In the genomic region with DNA sequence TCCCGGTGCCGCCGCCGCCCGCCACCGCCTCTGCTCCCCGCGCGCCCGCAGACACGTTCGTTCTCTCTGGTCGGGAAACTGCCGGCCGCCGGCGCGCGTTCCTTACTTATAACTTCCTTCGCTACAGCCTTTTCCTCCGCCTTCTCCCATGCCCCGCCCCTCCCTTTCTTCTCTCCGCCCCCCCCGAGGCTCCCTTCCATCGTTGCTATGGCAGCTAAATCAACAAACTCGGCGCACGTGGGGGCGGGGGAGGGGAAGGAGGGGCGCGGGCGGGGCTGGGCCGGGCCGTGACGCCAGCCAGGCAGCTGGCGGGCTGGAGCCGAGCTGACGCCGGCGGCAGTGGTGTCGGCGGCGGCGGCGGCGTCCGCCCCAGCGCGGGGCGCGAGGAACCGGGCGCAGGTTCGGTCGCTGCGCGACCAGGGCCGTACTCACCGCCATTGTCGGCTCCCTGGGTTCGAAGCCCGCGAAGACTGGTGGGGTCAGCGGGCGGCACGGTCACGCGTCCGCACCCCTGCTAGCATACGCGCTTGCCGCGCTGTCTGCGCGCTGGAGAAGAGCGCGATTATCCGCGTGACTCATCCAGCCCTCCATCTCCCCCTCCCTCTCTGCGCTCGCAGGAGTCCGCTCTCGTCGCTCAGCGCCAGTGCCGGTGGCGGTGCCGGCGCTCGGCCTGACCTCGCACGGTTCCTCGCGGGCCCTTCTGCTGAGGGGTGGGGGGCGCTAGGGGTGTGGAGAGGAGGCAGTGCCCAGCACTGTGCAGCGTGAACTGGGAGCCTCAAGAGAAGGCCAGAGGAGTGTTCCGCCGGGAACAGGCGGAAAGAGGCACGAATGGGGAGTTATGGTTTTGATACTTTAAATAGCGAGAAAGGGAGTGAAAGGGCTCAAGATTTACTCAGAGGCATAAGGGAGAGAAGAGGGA, we compare ENCODE assay signal across 8 cellular contexts. TPM values are rescaled to one million over a fixed set of nuclear protein-coding genes. Genes with fewer than 3 reads are reported as not detected.
DNase-seq lines count a peak whose midpoint lies in the region; ATAC-seq and TF ChIP-seq lines count a peak whose summit lies in the region.

KLF4 (minus strand) TSS at position 83 of the 919 bp plus-strand sequence. CDS start 597 bp downstream, outside the sequence.

- DNase-seq in DMS 273 (lab: John Stamatoyannopoulos, UW; ENCODE audit: unreplicated experiment) = peak; percentile 94
- DNase-seq in SHP77 (lab: John Stamatoyannopoulos, UW) = peak; percentile 75 to 85
- peak in 1 of 2 donors; percentile 63 for DNase-seq in activated naive CD4-positive, alpha-beta T cell treated with anti-CD3 and anti-CD28 coated beads, Interleukin-2, amount 50 U/mL, for 72 hours (ENCODE audit: low spot score in 2 of 2)
- DNase-seq in globus pallidus (ENCODE audit: low spot score) = peak; percentile 86
- peak; percentile 95 for DNase-seq in neuronal stem cell (ENCODE audit: low spot score)

- no peak within 1 kb of the TSS for H3K27ac Mint-ChIP-seq in activated naive CD4-positive, alpha-beta T cell treated with anti-CD3 and anti-CD28 coated beads, Interleukin-2, amount 50 U/mL, for 72 hours

- no CpG with 5 or more reads among the region's 101 CpGs for WGBS in neuronal stem cell (ENCODE audit: extremely low coverage in 2 of 2, insufficient read length in 2 of 2, insufficient replicate concordance in 1 of 2), 2 donors

- no peak within 1 kb of the TSS for H3K4me3 ChIP-seq in KMS-11 (IDR thresholded peaks at IDR 0.05; ENCODE audit: insufficient read depth, low read depth, low read length)
- H3K4me3 ChIP-seq in neuronal stem cell (ENCODE audit: low read length in 2 of 2) = peak within 1 kb of the TSS; percentile 48 to 90
- H3K4me3 ChIP-seq in subcutaneous abdominal adipose tissue (ENCODE audit: low read depth in 1 of 5, low read length in 5 of 5) = peak within 1 kb of the TSS; percentile 81 to 100 (median 89)

- H3K36me3 ChIP-seq in KMS-11 (ENCODE audit: insufficient read depth) = no peaks in the 10 kb centered on the region
- no peaks in the 10 kb centered on the region for H3K36me3 ChIP-seq in neuronal stem cell (replicated peaks in 1 of 2; ENCODE audit: control insufficient read depth in 2 of 2, insufficient read depth in 2 of 2, low read length in 2 of 2)
- peaks cover 12 to 30% (median 26%) of the 10 kb centered on the region in 5 donors for H3K36me3 ChIP-seq in subcutaneous abdominal adipose tissue (ENCODE audit: control insufficient read depth in 5 of 5, insufficient read depth in 5 of 5, low read length in 5 of 5)

- no peak within 1 kb of the TSS for H4K8ac ChIP-seq in neuronal stem cell (ENCODE audit: low read depth, low read length)

- H3K27me3 ChIP-seq in KMS-11 (ENCODE audit: insufficient read depth, low read depth) = no peaks in the 10 kb centered on the region
- peaks cover 25 to 82% (median 58%) of the 10 kb centered on the region in 3 experiments for H3K27me3 ChIP-seq in neuronal stem cell (ENCODE audit: control insufficient read depth in 3 of 3, insufficient read depth in 3 of 3, low read depth in 1 of 3, low read length in 3 of 3)
- H3K27me3 ChIP-seq in subcutaneous abdominal adipose tissue (ENCODE audit: control insufficient read depth in 5 of 5, insufficient read depth in 4 of 5, low read length in 5 of 5) = peaks cover 0 to 3% (median 0%) of the 10 kb centered on the region in 5 donors

- peak within 1 kb of the TSS; percentile 87 for H2BK15ac ChIP-seq in neuronal stem cell (ENCODE audit: low read length)

- no peak within 1 kb of the TSS for H2BK12ac ChIP-seq in neuronal stem cell (ENCODE audit: low read length)

- H2AFZ ChIP-seq in KMS-11 (ENCODE audit: low read depth) (peak within 1 kb of the TSS; percentile 96), neuronal stem cell (ENCODE audit: low read length) (peak within 1 kb of the TSS; percentile 95)

- H3K23ac ChIP-seq in neuronal stem cell (ENCODE audit: low read depth, low read length, poor library complexity) = peak within 1 kb of the TSS; percentile 89

- H4K20me1 ChIP-seq in KMS-11 (ENCODE audit: insufficient read depth) = no peaks in the 10 kb centered on the region

- H3K9me3 Mint-ChIP-seq in activated naive CD4-positive, alpha-beta T cell treated with anti-CD3 and anti-CD28 coated beads, Interleukin-2, amount 50 U/mL, for 72 hours = no peaks in the 10 kb centered on the region

- peaks cover 12 to 17% of the 10 kb centered on the region in 2 donors for H3K36me3 Mint-ChIP-seq in activated naive CD4-positive, alpha-beta T cell treated with anti-CD3 and anti-CD28 coated beads, Interleukin-2, amount 50 U/mL, for 72 hours

- H3K4me1 ChIP-seq in KMS-11 (ENCODE audit: low read depth, poor library complexity, severe bottlenecking) (no peaks in the 10 kb centered on the region), neuronal stem cell (ENCODE audit: control insufficient read depth in 2 of 2, insufficient read depth in 1 of 2, low read depth in 1 of 2, low read length in 2 of 2) (peaks cover 5% of the 10 kb centered on the region in 2 donors), subcutaneous abdominal adipose tissue (ENCODE audit: control insufficient read depth in 5 of 5, insufficient read depth in 5 of 5, low read length in 5 of 5) (peaks cover 4 to 57% (median 42%) of the 10 kb centered on the region in 5 donors)

- H3K9me3 ChIP-seq in neuronal stem cell (replicated peaks in 1 of 2; ENCODE audit: control insufficient read depth in 2 of 2, insufficient read depth in 1 of 2, low read depth in 1 of 2, low read length in 2 of 2) (no peaks in the 10 kb centered on the region), subcutaneous abdominal adipose tissue (ENCODE audit: control insufficient read depth in 5 of 5, low read length in 5 of 5) (no peaks in the 10 kb centered on the region)

- no peak within 1 kb of the TSS for H2BK5ac ChIP-seq in neuronal stem cell (ENCODE audit: low read length)

- peak within 1 kb of the TSS; percentile 85 for H3K9ac ChIP-seq in KMS-11
- H3K9ac ChIP-seq in neuronal stem cell (ENCODE audit: low read depth, low read length, poor library complexity) = peak within 1 kb of the TSS; percentile 95
- H3K9ac ChIP-seq in subcutaneous abdominal adipose tissue (ENCODE audit: low read length in 5 of 5) = peak within 1 kb of the TSS; percentile 48 to 98 (median 96)

- no peaks in the 10 kb centered on the region for H3K79me1 ChIP-seq in neuronal stem cell (ENCODE audit: low read depth, low read length)

- peak within 1 kb of the TSS; percentile 99 for H3K18ac ChIP-seq in neuronal stem cell (ENCODE audit: low read length)

- H4K91ac ChIP-seq in neuronal stem cell (ENCODE audit: low read depth, low read length, poor library complexity) = no peak within 1 kb of the TSS

- no peak for TF ChIP-seq CTCF in KMS-11 (conservative IDR thresholded peaks at IDR 0.05; ENCODE audit: low read depth, low read length)

- no peak within 1 kb of the TSS for H2BK120ac ChIP-seq in neuronal stem cell (ENCODE audit: low read depth, low read length)

- H3K14ac ChIP-seq in neuronal stem cell (ENCODE audit: low read length) = no peak within 1 kb of the TSS

- H3K4me2 ChIP-seq in KMS-11 (peak within 1 kb of the TSS; percentile 81), neuronal stem cell (ENCODE audit: insufficient read depth, low read length, poor library complexity, severe bottlenecking) (peak within 1 kb of the TSS; percentile 99)

- H3K4ac ChIP-seq in neuronal stem cell (ENCODE audit: low read length) = no peak within 1 kb of the TSS

- H3K27ac ChIP-seq in KMS-11 (peak within 1 kb of the TSS; percentile 69), neuronal stem cell (replicated peaks; ENCODE audit: low read length) (no peak within 1 kb of the TSS), subcutaneous abdominal adipose tissue (ENCODE audit: low read depth, low read length) (peak within 1 kb of the TSS; percentile 89)

- peak within 1 kb of the TSS; percentile 86 for H2AK5ac ChIP-seq in neuronal stem cell (ENCODE audit: low read depth, low read length)

- ATAC-seq in GM21737 (IDR thresholded peaks at IDR 0.05; ENCODE audit: unreplicated experiment) = peak; percentile 61
- ATAC-seq in activated naive CD4-positive, alpha-beta T cell treated with anti-CD3 and anti-CD28 coated beads, Interleukin-2, amount 50 U/mL, for 72 hours = peak; percentile 64 to 87

- H3K79me2 ChIP-seq in KMS-11 (ENCODE audit: insufficient read depth, low read depth) = no peaks in the 10 kb centered on the region

RNA-seq across cellular contexts. Expression of gene KLF4, which starts in this region (rescaled TPM):
- 1 to 10 TPM in 1 of 2 donors, not detected in 1; 1.8 TPM for total RNA-seq in activated naive CD4-positive, alpha-beta T cell treated with anti-CD3 and anti-CD28 coated beads, Interleukin-2, amount 50 U/mL, for 72 hours
- polyA plus RNA-seq in neuronal stem cell (2013, experiment 1 of 2) = 1.1 TPM
- 1.2 TPM for polyA plus RNA-seq in neuronal stem cell (2013, experiment 2 of 2)
